In the genomic region with DNA sequence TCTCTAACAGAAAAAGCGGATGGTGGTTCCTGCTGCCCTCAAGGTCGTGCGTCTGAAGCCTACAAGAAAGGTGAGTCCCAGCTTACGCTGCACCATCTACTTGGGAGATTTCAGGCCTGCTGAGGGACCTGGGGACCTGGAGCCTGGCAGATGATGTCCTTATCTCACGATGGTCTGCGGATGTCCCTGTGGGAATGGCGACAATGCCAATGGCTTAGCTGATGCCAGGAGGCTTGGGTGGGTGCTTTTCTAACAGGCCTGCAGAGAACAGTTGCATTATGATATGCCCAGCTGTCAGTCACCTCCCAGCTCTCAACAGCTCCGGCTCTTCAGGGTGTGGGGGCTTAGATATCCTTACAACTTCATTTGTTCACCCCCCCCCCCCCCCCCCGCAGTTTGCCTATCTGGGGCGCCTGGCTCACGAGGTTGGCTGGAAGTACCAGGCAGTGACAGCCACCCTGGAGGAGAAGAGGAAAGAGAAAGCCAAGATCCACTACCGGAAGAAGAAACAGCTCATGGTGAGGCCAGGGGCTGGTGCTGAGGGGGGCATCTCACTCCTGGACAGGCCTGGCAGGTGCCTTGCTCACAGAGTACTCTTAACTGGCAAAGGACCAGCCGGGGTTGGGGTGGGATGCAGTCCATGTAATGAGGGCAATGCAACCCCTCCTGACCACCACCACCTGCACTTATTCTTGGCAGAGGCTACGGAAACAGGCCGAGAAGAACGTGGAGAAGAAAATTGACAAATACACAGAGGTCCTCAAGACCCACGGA, we compare ENCODE assay signal across 1 cellular context.
TF ChIP-seq lines count a peak whose summit lies in the region.

No MANE protein-coding gene starts in this region.

TF ChIP-seq in HCT116, 20 proteins besides CTCF, POLR2A, EP300 and RAD21 (continued from another document):
- TF ChIP-seq, protein P1, sequence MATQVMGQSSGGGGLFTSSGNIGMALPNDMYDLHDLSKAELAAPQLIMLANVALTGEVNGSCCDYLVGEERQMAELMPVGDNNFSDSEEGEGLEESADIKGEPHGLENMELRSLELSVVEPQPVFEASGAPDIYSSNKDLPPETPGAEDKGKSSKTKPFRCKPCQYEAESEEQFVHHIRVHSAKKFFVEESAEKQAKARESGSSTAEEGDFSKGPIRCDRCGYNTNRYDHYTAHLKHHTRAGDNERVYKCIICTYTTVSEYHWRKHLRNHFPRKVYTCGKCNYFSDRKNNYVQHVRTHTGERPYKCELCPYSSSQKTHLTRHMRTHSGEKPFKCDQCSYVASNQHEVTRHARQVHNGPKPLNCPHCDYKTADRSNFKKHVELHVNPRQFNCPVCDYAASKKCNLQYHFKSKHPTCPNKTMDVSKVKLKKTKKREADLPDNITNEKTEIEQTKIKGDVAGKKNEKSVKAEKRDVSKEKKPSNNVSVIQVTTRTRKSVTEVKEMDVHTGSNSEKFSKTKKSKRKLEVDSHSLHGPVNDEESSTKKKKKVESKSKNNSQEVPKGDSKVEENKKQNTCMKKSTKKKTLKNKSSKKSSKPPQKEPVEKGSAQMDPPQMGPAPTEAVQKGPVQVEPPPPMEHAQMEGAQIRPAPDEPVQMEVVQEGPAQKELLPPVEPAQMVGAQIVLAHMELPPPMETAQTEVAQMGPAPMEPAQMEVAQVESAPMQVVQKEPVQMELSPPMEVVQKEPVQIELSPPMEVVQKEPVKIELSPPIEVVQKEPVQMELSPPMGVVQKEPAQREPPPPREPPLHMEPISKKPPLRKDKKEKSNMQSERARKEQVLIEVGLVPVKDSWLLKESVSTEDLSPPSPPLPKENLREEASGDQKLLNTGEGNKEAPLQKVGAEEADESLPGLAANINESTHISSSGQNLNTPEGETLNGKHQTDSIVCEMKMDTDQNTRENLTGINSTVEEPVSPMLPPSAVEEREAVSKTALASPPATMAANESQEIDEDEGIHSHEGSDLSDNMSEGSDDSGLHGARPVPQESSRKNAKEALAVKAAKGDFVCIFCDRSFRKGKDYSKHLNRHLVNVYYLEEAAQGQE (IDR thresholded peaks at IDR 0.05; ENCODE audit: low read depth) = no peak
- TF ChIP-seq FOSL1 (IDR thresholded peaks at IDR 0.05; ENCODE audit: low read depth) (no peak), ZFX (IDR thresholded peaks at IDR 0.05) (no peak), SIN3A (IDR thresholded peaks at IDR 0.05; ENCODE audit: low read depth) (no peak), TCF7L2 (IDR thresholded peaks at IDR 0.05; ENCODE audit: borderline replicate concordance, extremely low read depth, insufficient read depth, insufficient read length) (no peak)
- TF ChIP-seq, protein P2, sequence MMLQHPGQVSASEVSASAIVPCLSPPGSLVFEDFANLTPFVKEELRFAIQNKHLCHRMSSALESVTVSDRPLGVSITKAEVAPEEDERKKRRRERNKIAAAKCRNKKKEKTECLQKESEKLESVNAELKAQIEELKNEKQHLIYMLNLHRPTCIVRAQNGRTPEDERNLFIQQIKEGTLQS (IDR thresholded peaks at IDR 0.05) = no peak
- TF ChIP-seq, protein P3, sequence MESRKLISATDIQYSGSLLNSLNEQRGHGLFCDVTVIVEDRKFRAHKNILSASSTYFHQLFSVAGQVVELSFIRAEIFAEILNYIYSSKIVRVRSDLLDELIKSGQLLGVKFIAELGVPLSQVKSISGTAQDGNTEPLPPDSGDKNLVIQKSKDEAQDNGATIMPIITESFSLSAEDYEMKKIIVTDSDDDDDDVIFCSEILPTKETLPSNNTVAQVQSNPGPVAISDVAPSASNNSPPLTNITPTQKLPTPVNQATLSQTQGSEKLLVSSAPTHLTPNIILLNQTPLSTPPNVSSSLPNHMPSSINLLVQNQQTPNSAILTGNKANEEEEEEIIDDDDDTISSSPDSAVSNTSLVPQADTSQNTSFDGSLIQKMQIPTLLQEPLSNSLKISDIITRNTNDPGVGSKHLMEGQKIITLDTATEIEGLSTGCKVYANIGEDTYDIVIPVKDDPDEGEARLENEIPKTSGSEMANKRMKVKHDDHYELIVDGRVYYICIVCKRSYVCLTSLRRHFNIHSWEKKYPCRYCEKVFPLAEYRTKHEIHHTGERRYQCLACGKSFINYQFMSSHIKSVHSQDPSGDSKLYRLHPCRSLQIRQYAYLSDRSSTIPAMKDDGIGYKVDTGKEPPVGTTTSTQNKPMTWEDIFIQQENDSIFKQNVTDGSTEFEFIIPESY (IDR thresholded peaks at IDR 0.05; ENCODE audit: extremely low read depth, insufficient replicate concordance, low read length) = no peak
